Comparison of ENCODE assay signal across 8 cellular contexts in genomic region chr5:113612060-113612496, GRCh38.
DNase-seq lines count a peak whose midpoint lies in the region; ATAC-seq and TF ChIP-seq lines count a peak whose summit lies in the region.

No MANE protein-coding gene starts in this region.

- ATAC-seq in GM21360 (IDR thresholded peaks at IDR 0.05; ENCODE audit: unreplicated experiment): peak; percentile 79
- peak; percentile 88 for ATAC-seq in SK-N-SH treated with all-trans-retinoic acid at 6 μM for 48 hours

- DNase-seq in DMS79 treated with DMSO at 0.1 percent for 48 hours (lab: John Stamatoyannopoulos, UW) (peak; percentile 35), DMS79 (lab: John Stamatoyannopoulos, UW) (no peak), HPDE6-E6E7 (ENCODE audit: extremely low spot score) (peak; percentile 32), fibroblast of peridontal ligament (ENCODE audit: extremely low read depth) (peak; percentile 68), pons (ENCODE audit: low spot score) (peak; percentile 45), NCI-H187 (lab: John Stamatoyannopoulos, UW) (no peak)

TF ChIP-seq in SK-N-SH treated with all-trans-retinoic acid at 6 μM for 48 hours, 23 proteins besides CTCF, POLR2A, EP300 and RAD21:
- TF ChIP-seq POU6F1 (CRISPR knock-in tag; IDR thresholded peaks at IDR 0.05; ENCODE audit: borderline replicate concordance, low read depth) (no peak), PPARA (CRISPR knock-in tag; IDR thresholded peaks at IDR 0.05; ENCODE audit: borderline replicate concordance) (no peak), TSHZ2 (CRISPR knock-in tag; IDR thresholded peaks at IDR 0.05) (no peak), GLIS3 (CRISPR knock-in tag; IDR thresholded peaks at IDR 0.05) (no peak), CREB5 (CRISPR knock-in tag; IDR thresholded peaks at IDR 0.05; ENCODE audit: low read depth) (no peak), ZFP30 (CRISPR knock-in tag; IDR thresholded peaks at IDR 0.05) (no peak), ESRRG (CRISPR knock-in tag; IDR thresholded peaks at IDR 0.05) (no peak), OSR1 (CRISPR knock-in tag; IDR thresholded peaks at IDR 0.05) (no peak), TCF4 (CRISPR knock-in tag; IDR thresholded peaks at IDR 0.05; ENCODE audit: borderline replicate concordance) (no peak), PATZ1 (CRISPR knock-in tag; IDR thresholded peaks at IDR 0.05; ENCODE audit: borderline replicate concordance) (no peak), ISL1 (CRISPR knock-in tag; IDR thresholded peaks at IDR 0.05) (no peak), ZC3H10 (CRISPR knock-in tag; IDR thresholded peaks at IDR 0.05) (no peak), ARNTL (CRISPR knock-in tag; IDR thresholded peaks at IDR 0.05; ENCODE audit: borderline replicate concordance, low read depth) (no peak), ZNF70 (CRISPR knock-in tag; IDR thresholded peaks at IDR 0.05) (no peak), TOX (CRISPR knock-in tag; IDR thresholded peaks at IDR 0.05; ENCODE audit: borderline replicate concordance) (no peak), CSDC2 (CRISPR knock-in tag; IDR thresholded peaks at IDR 0.05) (no peak), ZNF8 (CRISPR knock-in tag; IDR thresholded peaks at IDR 0.05) (no peak), RARB (CRISPR knock-in tag; IDR thresholded peaks at IDR 0.05) (no peak), ZFP3 (CRISPR knock-in tag; IDR thresholded peaks at IDR 0.05) (no peak), ZNF565 (CRISPR knock-in tag; conservative IDR thresholded peaks at IDR 0.05; ENCODE audit: low read depth) (no peak)

Comparison
In these comparisons a context has a peak if more than half of its experiments do, and no peak if none do; other contexts are left out.
1. DNase-seq: peak in DMS79 treated with DMSO at 0.1 percent for 48 hours (single experiment), HPDE6-E6E7 (single experiment), fibroblast of peridontal ligament (single experiment) and pons (single experiment); none in DMS79 (single experiment) and NCI-H187 (0 of 2).